In genomic region chr3:194262345-194263305, GRCh38 we compare ENCODE assay signal across 29 cellular contexts.
"Had no signal": no experiment of that assay in that cellular context is flagged by ENCODE, and none has a peak within 500 bp of the region (broad histone marks: within the 10 kb centered on the region; RNA-seq: fewer than 3 reads in every experiment).

No MANE protein-coding gene starts in this region.

- H3K9me3 Mint-ChIP-seq: activated naive CD4-positive, alpha-beta T cell treated with anti-CD3 and anti-CD28 coated beads, Interleukin-2, amount 50 U/mL, for 24 hours; stimulated activated naive B cell treated with anti-CD40 and anti-IgM and Interleukin-4, amounts not matched to agents 10 μg/mL and 1 μg/mL and 100 μg/mL, for 72 hours had no signal

- H3K27me3 Mint-ChIP-seq: activated naive CD4-positive, alpha-beta T cell treated with anti-CD3 and anti-CD28 coated beads, Interleukin-2, amount 50 U/mL, for 24 hours had no signal

- H3K36me3 Mint-ChIP-seq: activated CD4-positive, alpha-beta memory T cell treated with anti-CD3 and anti-CD28 coated beads for 36 hours; neural progenitor cell; stimulated activated naive B cell treated with anti-CD40 and anti-IgM and Interleukin-4, amounts not matched to agents 10 μg/mL and 1 μg/mL and 100 μg/mL, for 72 hours had no signal

- ATAC-seq: activated CD4-positive, CD25-positive, alpha-beta regulatory T cell treated with anti-CD3 and anti-CD28 coated beads, Interleukin-2, amount 50 U/mL, for 24 hours; esophagus mucosa; foreskin keratinocyte; heart right ventricle; left ventricle myocardium superior; naive thymus-derived CD8-positive, alpha-beta T cell; psoas muscle; stimulated activated naive B cell treated with anti-CD40 and anti-IgM and Interleukin-4, amounts not matched to agents 10 μg/mL and 1 μg/mL and 100 μg/mL, for 72 hours had no signal

- H3K4me1 ChIP-seq: foreskin keratinocyte had no signal

- H3K27me3 ChIP-seq: heart right ventricle, neural progenitor cell, stomach, thyroid gland had no signal

- H3K27ac ChIP-seq: foreskin keratinocyte, neural progenitor cell, psoas muscle, stomach, thyroid gland, VCaP had no signal

- H3K9ac ChIP-seq: neural progenitor cell, parathyroid adenoma had no signal

- H3K4me1 Mint-ChIP-seq: activated naive CD4-positive, alpha-beta T cell treated with anti-CD3 and anti-CD28 coated beads, Interleukin-2, amount 50 U/mL, for 24 hours had no signal

- H3K79me2 ChIP-seq: parathyroid adenoma had no signal

- H3K9me3 ChIP-seq: thyroid gland had no signal

- FAIRE-seq: bronchial epithelial cell, islet of Langerhans, TTC549 had no signal

- H3K4me3 Mint-ChIP-seq: activated CD4-positive, alpha-beta memory T cell treated with anti-CD3 and anti-CD28 coated beads for 36 hours; activated CD4-positive, alpha-beta T cell treated with anti-CD3 and anti-CD28 coated beads, Interleukin-2, amount 10 ng/mL, durations not matched to agents 24 days and 14 days; activated naive CD4-positive, alpha-beta T cell treated with anti-CD3 and anti-CD28 coated beads, Interleukin-2, amount 50 U/mL, for 24 hours; activated T-helper 1 cell treated with anti-CD3 and anti-CD28 coated beads, Interleukin-12 subunit alpha, Interleukin-12 subunit beta, Interleukin-2, Interleukin-4 antibody, amounts not matched to agents 30 ng/mL and 10 ng/mL and 1 ng/mL, durations not matched to agents 14 hours and 24 hours and 36 hours; naive thymus-derived CD8-positive, alpha-beta T cell; neural progenitor cell; stimulated activated naive B cell treated with anti-CD40 and anti-IgM and Interleukin-4, amounts not matched to agents 10 μg/mL and 1 μg/mL and 100 μg/mL, for 72 hours had no signal

- H3K27ac Mint-ChIP-seq: activated CD4-positive, alpha-beta memory T cell treated with anti-CD3 and anti-CD28 coated beads for 36 hours; activated CD4-positive, alpha-beta T cell treated with anti-CD3 and anti-CD28 coated beads, Interleukin-2, amount 10 ng/mL, durations not matched to agents 24 days and 14 days; activated naive CD4-positive, alpha-beta T cell treated with anti-CD3 and anti-CD28 coated beads, Interleukin-2, amount 50 U/mL, for 24 hours; activated T-helper 1 cell treated with anti-CD3 and anti-CD28 coated beads, Interleukin-12 subunit alpha, Interleukin-12 subunit beta, Interleukin-2, Interleukin-4 antibody, amounts not matched to agents 30 ng/mL and 10 ng/mL and 1 ng/mL, durations not matched to agents 14 hours and 24 hours and 36 hours; neural progenitor cell; stimulated activated naive B cell treated with anti-CD40 and anti-IgM and Interleukin-4, amounts not matched to agents 10 μg/mL and 1 μg/mL and 100 μg/mL, for 72 hours had no signal

- H3K4me2 ChIP-seq: neural progenitor cell, smooth muscle cell had no signal

- H3K36me3 ChIP-seq: heart right ventricle, neural progenitor cell, stomach, thyroid gland had no signal

- H3K4me3 ChIP-seq: heart right ventricle, neural progenitor cell, psoas muscle, smooth muscle cell, stomach, thyroid gland had no signal

- DNase-seq: activated CD4-positive, alpha-beta memory T cell treated with anti-CD3 and anti-CD28 coated beads for 36 hours; activated CD4-positive, alpha-beta T cell treated with anti-CD3 and anti-CD28 coated beads, Interleukin-2, amount 10 ng/mL, durations not matched to agents 24 days and 14 days; activated CD8-positive, alpha-beta memory T cell treated with anti-CD3 and anti-CD28 coated beads, Interleukin-2, amount 50 U/mL, for 4 hours; activated gamma-delta T cell treated with Interleukin-2 at 50 U/mL for 16 hours; activated T-cell treated with anti-CD3 and anti-CD28 coated beads, Interleukin-2, amount 50 U/mL, for 1 hour; cortex of kidney; foreskin keratinocyte; heart right ventricle; left ventricle myocardium superior; naive thymus-derived CD8-positive, alpha-beta T cell; occipital lobe; psoas muscle; stimulated activated CD4-positive, alpha-beta T cell treated with anti-CD3 and anti-CD28 coated beads, Interleukin-15, amount 100 ng/mL, for 24 hours; stimulated activated CD4-positive, alpha-beta T cell treated with anti-CD3 and anti-CD28 coated beads, Interleukin-2, amount 100 ng/mL, for 24 hours; stimulated activated naive B cell treated with anti-CD40 and anti-IgM and Interleukin-4, amounts not matched to agents 10 μg/mL and 1 μg/mL and 100 μg/mL, for 72 hours; T-helper 9 cell; thyroid gland had no signal

- H2AFZ ChIP-seq: neural progenitor cell had no signal
